Comparison of ENCODE assay signal across 10 cellular contexts in genomic region chr11:129992161-129992944, GRCh38. TPM values are rescaled to one million over a fixed set of nuclear protein-coding genes. Genes with fewer than 3 reads are reported as not detected.
DNase-seq lines count a peak whose midpoint lies in the region; ATAC-seq, FAIRE-seq and TF ChIP-seq lines count a peak whose summit lies in the region.
"Had no signal": no experiment of that assay in that cellular context is flagged by ENCODE, and none has a peak within 500 bp of the region (broad histone marks: within the 10 kb centered on the region; RNA-seq: fewer than 3 reads in every experiment).

No MANE protein-coding gene starts in this region.

- H3K36me3 Mint-ChIP-seq in activated naive CD8-positive, alpha-beta T cell treated with anti-CD3 and anti-CD28 coated beads, Interleukin-2, amount 50 U/mL, for 24 hours (ENCODE audit: low read depth) = peaks cover 12% of the 10 kb centered on the region

- POLR2A ChIA-PET in A549 (lab: Yijun Ruan, JAX) = interaction anchor here (2.1 kb wide), 1 partner anchor 11 kb away, joined by 18 read pairs; the partner anchor contains the start of gene PRDM10

- H4K20me1 ChIP-seq in OCI-LY3 (ENCODE audit: insufficient read depth, low read length) = 0 out of 2 replicates have a peak, but pooled peaks cover 3% of the 10 kb centered on the region
- no peaks in the 10 kb centered on the region for H4K20me1 ChIP-seq in keratinocyte (ENCODE audit: control insufficient read depth, extremely low read depth, insufficient read depth, low read length)

- H3K4me3 ChIP-seq in A549 (no peak overlapping the region), OCI-LY3 (ENCODE audit: low read length) (no peak overlapping the region), keratinocyte (ENCODE audit: control insufficient read depth in 2 of 3, extremely low read depth in 1 of 3, insufficient read depth in 2 of 3, low read depth in 1 of 3, low read length in 3 of 3) (no peak overlapping the region), stomach (no peak overlapping the region)
- H3K4me3 ChIP-seq: thoracic aorta had no signal

- H3K4me1 Mint-ChIP-seq in activated naive CD8-positive, alpha-beta T cell treated with anti-CD3 and anti-CD28 coated beads, Interleukin-2, amount 50 U/mL, for 24 hours = peaks cover 8% of the 10 kb centered on the region

- ATAC-seq in A549 = 0 out of 6 replicates have a peak, but pooled peaks of 1 of the 2 experiments have one; percentile 38
- ATAC-seq in GM18499 (IDR thresholded peaks at IDR 0.05; ENCODE audit: insufficient read depth, unreplicated experiment) = peak; percentile 75
- ATAC-seq in HG03571 (IDR thresholded peaks at IDR 0.05; ENCODE audit: unreplicated experiment) = peak; percentile 66
- ATAC-seq in activated naive CD8-positive, alpha-beta T cell treated with anti-CD3 and anti-CD28 coated beads, Interleukin-2, amount 50 U/mL, for 24 hours = peak; percentile 86

- 51% methylated on average over 6 of the region's 6 CpGs for WGBS in A549 (ENCODE audit: missing lambda C conversion rate)
- 18 to 38% (median 28%) methylated on average over 6 of the region's 6 CpGs for WGBS in stomach, 5 donors

- H3K79me2 ChIP-seq in OCI-LY3 (ENCODE audit: low read length) (peaks cover 2% of the 10 kb centered on the region; the same call in 1 of the 2 replicates), keratinocyte (ENCODE audit: control insufficient read depth, insufficient read depth, low read length) (peaks cover 24% of the 10 kb centered on the region)

- H3K4me3 Mint-ChIP-seq in activated naive CD8-positive, alpha-beta T cell treated with anti-CD3 and anti-CD28 coated beads, Interleukin-2, amount 50 U/mL, for 24 hours = no peak overlapping the region

- no peaks in the 10 kb centered on the region for H3K9me1 ChIP-seq in keratinocyte (ENCODE audit: control insufficient read depth, extremely low read depth, insufficient read depth, low read length)

- dilution Hi-C loops in keratinocyte (cut with MboI; ENCODE audit: extremely low pct_ligation_motif_present, low sequenced_read_pairs) = no loop called here

- peak; percentile 15 to 20 for DNase-seq in A549 (ENCODE audit: low read depth in 1 of 2, low spot score in 1 of 2)
- peak; percentile 12 for DNase-seq in activated naive CD8-positive, alpha-beta T cell treated with anti-CD3 and anti-CD28 coated beads, Interleukin-2, amount 50 U/mL, for 24 hours
- no peak for DNase-seq in keratinocyte (ENCODE audit: low read depth, low spot score)
- DNase-seq in stomach = peak; percentile 60
- no peak for DNase-seq in AG20443 (ENCODE audit: low spot score)

- TF ChIP-seq POLR2A in A549 (IDR thresholded peaks at IDR 0.05; ENCODE audit: low read length) (no peak), stomach (IDR thresholded peaks at IDR 0.05) (no peak)

- intact Hi-C loops in stomach (cut with DNase I; ENCODE audit: low total_unique reads) = loop anchor here (10.0 kb wide), 1 partner anchor 142 kb away; no protein-coding TSS in a partner anchor

- H3K9me3 Mint-ChIP-seq in activated naive CD8-positive, alpha-beta T cell treated with anti-CD3 and anti-CD28 coated beads, Interleukin-2, amount 50 U/mL, for 24 hours = no peaks in the 10 kb centered on the region

- no peak for TF ChIP-seq EP300 in A549 (IDR thresholded peaks at IDR 0.05)
- TF ChIP-seq EP300 in stomach (IDR thresholded peaks at IDR 0.05) = no peak

- H3K36me3 ChIP-seq in OCI-LY3 (replicated peaks; ENCODE audit: low read depth, low read length) (no peaks in the 10 kb centered on the region), keratinocyte (ENCODE audit: control insufficient read depth in 2 of 2, extremely low read depth in 1 of 2, insufficient read depth in 2 of 2, low read length in 2 of 2) (no peaks in the 10 kb centered on the region), stomach (no peaks in the 10 kb centered on the region)
- H3K36me3 ChIP-seq: thoracic aorta had no signal

- H3K9ac ChIP-seq in OCI-LY3 (ENCODE audit: low read length) = no peak overlapping the region
- no peak overlapping the region for H3K9ac ChIP-seq in keratinocyte (ENCODE audit: control insufficient read depth, extremely low read depth, insufficient read depth, low read length)

- TF ChIP-seq RAD21 in A549 (conservative IDR thresholded peaks at IDR 0.05 in 1 of 2, IDR thresholded peaks at IDR 0.05 in 1 of 2) = peak in 1 of 2 experiments; percentile 10; a peak in 1 of 5 replicates

- FAIRE-seq in A549 (lab: Jason Lieb, UNC) (no peak), keratinocyte (lab: Jason Lieb, UNC) (peak; percentile 86)
- FAIRE-seq: colon had no signal

- CTCF ChIA-PET in A549 (lab: Yijun Ruan, JAX) = interaction anchor here (1.0 to 1.1 kb wide), 2 partner anchors 12 to 154 kb away, joined by 3 to 7 read pairs; no protein-coding TSS in a partner anchor

- H3K4me2 ChIP-seq in A549 = no peak overlapping the region
- no peak overlapping the region for H3K4me2 ChIP-seq in OCI-LY3 (ENCODE audit: low read length)
- peak overlapping the region; percentile 31 for H3K4me2 ChIP-seq in keratinocyte (ENCODE audit: control insufficient read depth, extremely low read depth, insufficient read depth, low read depth, low read length)

- TF ChIP-seq CTCF in A549 (IDR thresholded peaks at IDR 0.05) (no peak), OCI-LY3 (IDR thresholded peaks at IDR 0.05; ENCODE audit: low read depth, low read length) (peak; percentile 51), keratinocyte (optimal IDR thresholded peaks at IDR 0.05 in 1 of 3, IDR thresholded peaks at IDR 0.05 in 1 of 3, conservative IDR thresholded peaks at IDR 0.05 in 1 of 3; ENCODE audit: extremely low read depth in 1 of 3, insufficient read depth in 2 of 3, low read length in 3 of 3) (peak; percentile 36 to 75 (median 71)), stomach (IDR thresholded peaks at IDR 0.05) (peak in 4 of 7 experiments; percentile 10 to 36 (median 23))

- H2AFZ ChIP-seq in OCI-LY3 (ENCODE audit: low read depth, low read length) = no peak overlapping the region
- H2AFZ ChIP-seq in keratinocyte (ENCODE audit: control insufficient read depth, low read length) = no peak overlapping the region

- H3K27ac Mint-ChIP-seq in activated naive CD8-positive, alpha-beta T cell treated with anti-CD3 and anti-CD28 coated beads, Interleukin-2, amount 50 U/mL, for 24 hours = no peak overlapping the region

- no peaks in the 10 kb centered on the region for H3K27me3 Mint-ChIP-seq in activated naive CD8-positive, alpha-beta T cell treated with anti-CD3 and anti-CD28 coated beads, Interleukin-2, amount 50 U/mL, for 24 hours

- H3K27me3 ChIP-seq in OCI-LY3 (ENCODE audit: low read depth, low read length) (no peaks in the 10 kb centered on the region), keratinocyte (ENCODE audit: control insufficient read depth, extremely low read depth, insufficient read depth, low read length) (no peaks in the 10 kb centered on the region), stomach (no peaks in the 10 kb centered on the region)

- H3K27ac ChIP-seq in A549 = no peak overlapping the region
- H3K27ac ChIP-seq in OCI-LY3 (ENCODE audit: low read length) = no peak overlapping the region
- H3K27ac ChIP-seq in keratinocyte (ENCODE audit: control insufficient read depth, insufficient read depth, low read length) = no peak overlapping the region
- H3K27ac ChIP-seq in stomach = no peak overlapping the region
- H3K27ac ChIP-seq: thoracic aorta had no signal

- H3K9me3 ChIP-seq in A549 (no peaks in the 10 kb centered on the region), OCI-LY3 (ENCODE audit: insufficient read depth, low read length) (no peaks in the 10 kb centered on the region), keratinocyte (ENCODE audit: control insufficient read depth, low read depth, low read length) (no peaks in the 10 kb centered on the region), stomach (no peaks in the 10 kb centered on the region)
- H3K9me3 ChIP-seq: thoracic aorta had no signal

- H3K4me1 ChIP-seq in A549 (peaks cover 6% of the 10 kb centered on the region; the same call in 1 of the 3 replicates), OCI-LY3 (ENCODE audit: low read length) (0 out of 2 replicates have a peak, but pooled peaks cover 6% of the 10 kb centered on the region), keratinocyte (ENCODE audit: control insufficient read depth, extremely low read depth, insufficient read depth, low read length) (peaks cover 12% of the 10 kb centered on the region), stomach (peaks cover 0 to 51% (median 24%) of the 10 kb centered on the region in 4 donors)

TF ChIP-seq in A549, 52 proteins besides CTCF, POLR2A, EP300 and RAD21:
- no peak for TF ChIP-seq NR3C1 (IDR thresholded peaks at IDR 0.05)
- TF ChIP-seq ZFP36 (IDR thresholded peaks at IDR 0.05; ENCODE audit: borderline replicate concordance, partially characterized antibody) = no peak
- TF ChIP-seq CEBPB (IDR thresholded peaks at IDR 0.05) = peak; percentile 54 to 81; a peak in 3 of 4 replicates
- TF ChIP-seq FOSL2 (IDR thresholded peaks at IDR 0.05) = no peak
- TF ChIP-seq FOSL2 (CRISPR knock-in tag; IDR thresholded peaks at IDR 0.05) = no peak

RNA-seq across cellular contexts. Expression of gene PRDM10, which starts 10.3 kb away (rescaled TPM):
- polyA plus RNA-seq in A549 (2011; rRNA removed) (4.0 and 5.5 TPM in 2 replicates), A549 (2017; fragmentation: RNase III; extraction: RNeasy Plus Mini Kit Qiagen cat#74134 plus additional on column Dnase treatment) (2.8 to 3.1 TPM (median 2.8 TPM) in 3 replicates), keratinocyte (3.8 to 5.8 TPM (median 4.7 TPM) in 3 replicates), stomach (1 to 10 TPM; 1.7 to 2.0 (median 1.8) TPM)
- polyA plus RNA-seq in A549 (2012; cell fraction: cytosol; rRNA removed) = 2.1 and 2.4 TPM in 2 replicates
- 7.9 and 8.8 TPM in 2 replicates for polyA plus RNA-seq in A549 (2012; cell fraction: nucleus; rRNA removed)
- 14.6 and 23.4 TPM in 2 replicates for polyA minus RNA-seq in A549 (2011; rRNA and poly(A)+ RNA removed)
- polyA plus RNA-seq in keratinocyte (2011; ENCODE audit: low read depth) = 3.1 TPM
- 2.8 and 4.0 TPM in 2 replicates for polyA plus RNA-seq in keratinocyte (2011; cell fraction: cytosol; rRNA removed)
- polyA plus RNA-seq in keratinocyte (2011; cell fraction: nucleus; rRNA removed) = 18.4 and 18.8 TPM in 2 replicates
- polyA plus RNA-seq in keratinocyte (2012; ENCODE audit: low replicate concordance) = 3.3 and 3.4 TPM in 2 replicates
- polyA minus RNA-seq in keratinocyte = 24.1 to 75.7 TPM (median 28.9 TPM) in 3 replicates
- 5.8 TPM for polyA minus RNA-seq in keratinocyte (2011; cell fraction: cytosol; rRNA and poly(A)+ RNA removed)
- 9.8 and 20.1 TPM in 2 replicates for polyA minus RNA-seq in keratinocyte (2011; cell fraction: nucleus; rRNA and poly(A)+ RNA removed)
- 100 to 1,000 TPM in 1 of 5 donors, 10 to 100 TPM in 2, 1 to 10 TPM in 2; 5.3 to 148 (median 27.7) TPM for total RNA-seq in stomach

Comparison
In these comparisons a context has a peak if more than half of its experiments do, and no peak if none do; other contexts are left out.
1. DNase-seq: peak in A549 (2 of 2), activated naive CD8-positive, alpha-beta T cell treated with anti-CD3 and anti-CD28 coated beads, Interleukin-2, amount 50 U/mL, for 24 hours (single experiment) and stomach (single experiment); none in keratinocyte (single experiment) and AG20443 (single experiment).